ENCODE assay signal across 8 cellular contexts in genomic region chr13:20566424-20566916, GRCh38. TPM values are rescaled to one million over a fixed set of nuclear protein-coding genes. Genes with fewer than 3 reads are reported as not detected.
DNase-seq lines count a peak whose midpoint lies in the region; ATAC-seq and TF ChIP-seq lines count a peak whose summit lies in the region.

No MANE protein-coding gene starts in this region.

- TF ChIP-seq POLR2A in prostate gland (IDR thresholded peaks at IDR 0.05) = no peak

- no peaks in the 10 kb centered on the region for H3K27me3 ChIP-seq in prostate gland (replicated peaks; ENCODE audit: insufficient read depth)

- peak; percentile 9 for DNase-seq in activated CD8-positive, alpha-beta memory T cell treated with anti-CD3 and anti-CD28 coated beads, Interleukin-2, amount 50 U/mL, for 1 hour (ENCODE audit: extremely low read depth)
- DNase-seq in activated CD8-positive, alpha-beta memory T cell treated with anti-CD3 and anti-CD28 coated beads for 24 hours = no peak
- DNase-seq in NCI-H1930 (lab: John Stamatoyannopoulos, UW) (peak; percentile 76 to 91), cardiac septum (ENCODE audit: low spot score) (peak; percentile 76), prostate gland (ENCODE audit: low spot score) (peak; percentile 39)
- no peak for DNase-seq in stimulated activated naive CD4-positive, alpha-beta T cell treated with Interleukin-2 at 50 U/mL for 16 hours (lab: John Stamatoyannopoulos, UW)

- H3K9me3 Mint-ChIP-seq in activated T-helper 17 cell treated with anti-CD3 and anti-CD28 coated beads, Interleukin-2, amount 50 U/mL, for 72 hours = no peaks in the 10 kb centered on the region

- ATAC-seq in HG02588 (IDR thresholded peaks at IDR 0.05; ENCODE audit: unreplicated experiment) = peak; percentile 30
- ATAC-seq in activated T-helper 17 cell treated with anti-CD3 and anti-CD28 coated beads, Interleukin-2, amount 50 U/mL, for 72 hours (replicated peaks) = peak; percentile 34

- no peaks in the 10 kb centered on the region for H3K27me3 Mint-ChIP-seq in activated T-helper 17 cell treated with anti-CD3 and anti-CD28 coated beads, Interleukin-2, amount 50 U/mL, for 72 hours

- intact Hi-C loops in cardiac septum (cut with DNase I) (loop anchor here (2.0 kb wide), 1 partner anchor 42 kb away; the partner anchor contains the start of gene CRYL1), prostate gland (cut with DNase I) (loop anchor here (2.0 kb wide), 1 partner anchor 42 kb away; the partner anchor contains the start of gene CRYL1)

- TF ChIP-seq CTCF in prostate gland (IDR thresholded peaks at IDR 0.05) = peak in 1 of 4 experiments; percentile 1

- peak overlapping the region; percentile 93 for H3K4me3 Mint-ChIP-seq in activated T-helper 17 cell treated with anti-CD3 and anti-CD28 coated beads, Interleukin-2, amount 50 U/mL, for 72 hours

- H3K4me1 Mint-ChIP-seq in activated T-helper 17 cell treated with anti-CD3 and anti-CD28 coated beads, Interleukin-2, amount 50 U/mL, for 72 hours = peaks cover 6% of the 10 kb centered on the region

- H3K27ac Mint-ChIP-seq in activated T-helper 17 cell treated with anti-CD3 and anti-CD28 coated beads, Interleukin-2, amount 50 U/mL, for 72 hours = peak overlapping the region; percentile 94

- H3K27ac ChIP-seq in prostate gland = peak overlapping the region; percentile 89 to 91

- WGBS in prostate gland = 5% methylated on average over 23 of the region's 23 CpGs

- no peaks in the 10 kb centered on the region for H3K9me3 ChIP-seq in prostate gland

- peaks cover 5% of the 10 kb centered on the region for H3K36me3 Mint-ChIP-seq in activated T-helper 17 cell treated with anti-CD3 and anti-CD28 coated beads, Interleukin-2, amount 50 U/mL, for 72 hours (ENCODE audit: low read depth)

- H3K36me3 ChIP-seq in prostate gland = no peaks in the 10 kb centered on the region

- H3K4me1 ChIP-seq in prostate gland (replicated peaks) = peaks cover 3% of the 10 kb centered on the region

- H3K4me3 ChIP-seq in prostate gland = peak overlapping the region; percentile 58 to 59

RNA-seq across cellular contexts. Expression of gene IFT88, which starts 0.5 kb away (rescaled TPM):
- 1 to 10 TPM; 2.5 to 5.7 TPM for total RNA-seq in activated T-helper 17 cell treated with anti-CD3 and anti-CD28 coated beads, Interleukin-2, amount 50 U/mL, for 72 hours
- 9.7 TPM for total RNA-seq in cardiac septum
- 10 to 100 TPM; 10.8 to 22.0 TPM for total RNA-seq in prostate gland

RNA-seq across cellular contexts. Expression of gene CRYL1, which starts 40.8 kb away (rescaled TPM):
- total RNA-seq in activated T-helper 17 cell treated with anti-CD3 and anti-CD28 coated beads, Interleukin-2, amount 50 U/mL, for 72 hours = 10 to 100 TPM in 1 of 2 donors, 1 to 10 TPM in 1; 8.0 to 12.8 TPM
- total RNA-seq in cardiac septum (20.6 TPM), prostate gland (10 to 100 TPM; 35.3 to 75.5 TPM)

Comparison
In these comparisons a context has a peak if more than half of its experiments do, and no peak if none do; other contexts are left out.
1. DNase-seq: peak in activated CD8-positive, alpha-beta memory T cell treated with anti-CD3 and anti-CD28 coated beads, Interleukin-2, amount 50 U/mL, for 1 hour (single experiment), NCI-H1930 (2 of 2), cardiac septum (single experiment) and prostate gland (single experiment); none in activated CD8-positive, alpha-beta memory T cell treated with anti-CD3 and anti-CD28 coated beads for 24 hours (single experiment) and stimulated activated naive CD4-positive, alpha-beta T cell treated with Interleukin-2 at 50 U/mL for 16 hours (single experiment).